15 cellular contexts compared by ENCODE assay signal in genomic region chr15:57477736-57478522, GRCh38.
DNase-seq lines count a peak whose midpoint lies in the region; ATAC-seq and TF ChIP-seq lines count a peak whose summit lies in the region.
"Had no signal": no experiment of that assay in that cellular context is flagged by ENCODE, and none has a peak within 500 bp of the region (broad histone marks: within the 10 kb centered on the region; RNA-seq: fewer than 3 reads in every experiment).

No MANE protein-coding gene starts in this region.

- WGBS in neuronal stem cell (ENCODE audit: extremely low coverage in 2 of 2, insufficient read length in 2 of 2, insufficient replicate concordance in 1 of 2), 2 donors: no CpG with 5 or more reads among the region's 9 CpGs

- H2AFZ ChIP-seq in neuronal stem cell (ENCODE audit: low read length) (peak overlapping the region; percentile 67), Karpas-422 (ENCODE audit: low read length) (no peak overlapping the region)

- no peak overlapping the region for H3K4me2 ChIP-seq in neuronal stem cell (ENCODE audit: insufficient read depth, low read length, poor library complexity, severe bottlenecking)
- no peak overlapping the region for H3K4me2 ChIP-seq in Karpas-422 (ENCODE audit: low read depth, low read length, poor library complexity, severe bottlenecking)
- H3K4me2 ChIP-seq: BLaER1 treated with 17β-estradiol and CSF1 and Interleukin-3, amounts not matched to agents 10 nM and 100 nM had no signal

- H2BK12ac ChIP-seq in neuronal stem cell (ENCODE audit: low read length): no peak overlapping the region

- no peaks in the 10 kb centered on the region for H3K27me3 ChIP-seq in neuronal stem cell (ENCODE audit: control insufficient read depth in 3 of 3, insufficient read depth in 3 of 3, low read depth in 1 of 3, low read length in 3 of 3)
- no peaks in the 10 kb centered on the region for H3K27me3 ChIP-seq in Karpas-422 (ENCODE audit: low read length)
- H3K27me3 ChIP-seq: BLaER1 treated with 17β-estradiol and CSF1 and Interleukin-3, amounts not matched to agents 10 nM and 100 nM had no signal

- H3K9me3 Mint-ChIP-seq in endothelial cell (ENCODE audit: unreplicated experiment): no peaks in the 10 kb centered on the region
- H3K9me3 Mint-ChIP-seq: activated naive CD4-positive, alpha-beta T cell treated with anti-CD3 and anti-CD28 coated beads for 36 hours had no signal

- DNase-seq in endothelial cell (ENCODE audit: low spot score): no peak
- DNase-seq in neuronal stem cell (ENCODE audit: low spot score): no peak
- no peak for DNase-seq in Karpas-422
- no peak for DNase-seq in HCEC 1CT
- no peak for DNase-seq in stimulated activated CD4-positive, alpha-beta T cell treated with anti-CD3 and anti-CD28 coated beads, Interleukin-1b, Interleukin-23, amount 100 ng/mL, for 48 hours
- DNase-seq: activated CD4-positive, alpha-beta T cell treated with anti-CD3 and anti-CD28 coated beads for 4 hours; activated naive CD4-positive, alpha-beta T cell treated with anti-CD3 and anti-CD28 coated beads for 36 hours; head of caudate nucleus; NCI-H446 treated with DMSO at 0.1 percent for 48 hours had no signal

- TF ChIP-seq CTCF in endothelial cell (IDR thresholded peaks at IDR 0.05; ENCODE audit: unreplicated experiment): no peak

- H3K4me3 Mint-ChIP-seq in endothelial cell (ENCODE audit: unreplicated experiment): peak overlapping the region; percentile 72
- H3K4me3 Mint-ChIP-seq: activated naive CD4-positive, alpha-beta T cell treated with anti-CD3 and anti-CD28 coated beads for 36 hours had no signal

- H2BK15ac ChIP-seq in neuronal stem cell (ENCODE audit: low read length): no peak overlapping the region

- H3K4me1 ChIP-seq in neuronal stem cell (ENCODE audit: control insufficient read depth in 2 of 2, insufficient read depth in 1 of 2, low read depth in 1 of 2, low read length in 2 of 2) (peaks cover 10 to 21% of the 10 kb centered on the region in 2 donors), Karpas-422 (ENCODE audit: low read length) (no peaks in the 10 kb centered on the region; the same call in none of the 2 replicates)

- no peaks in the 10 kb centered on the region for H3K9me2 ChIP-seq in Karpas-422 (replicated peaks; ENCODE audit: insufficient read depth, low read length)

- no peak overlapping the region for H2BK120ac ChIP-seq in neuronal stem cell (ENCODE audit: low read depth, low read length)

- H3K9ac ChIP-seq in neuronal stem cell (ENCODE audit: low read depth, low read length, poor library complexity): no peak overlapping the region
- no peak overlapping the region for H3K9ac ChIP-seq in Karpas-422 (ENCODE audit: low read length)
- H3K9ac ChIP-seq: BLaER1 treated with 17β-estradiol and CSF1 and Interleukin-3, amounts not matched to agents 10 nM and 100 nM had no signal

- peak; percentile 59 for ATAC-seq in GM18517 (IDR thresholded peaks at IDR 0.05; ENCODE audit: unreplicated experiment)
- peak; percentile 68 for ATAC-seq in HG02798 (IDR thresholded peaks at IDR 0.05; ENCODE audit: poor library complexity, unreplicated experiment)
- no peak for ATAC-seq in GM21723 (IDR thresholded peaks at IDR 0.05; ENCODE audit: unreplicated experiment)
- ATAC-seq: K562 had no signal

- H3K14ac ChIP-seq in neuronal stem cell (ENCODE audit: low read length): no peak overlapping the region

- peaks cover 17% of the 10 kb centered on the region for H3K27me3 Mint-ChIP-seq in endothelial cell (ENCODE audit: unreplicated experiment)

- H4K8ac ChIP-seq in neuronal stem cell (ENCODE audit: low read depth, low read length): no peak overlapping the region

- H3K79me1 ChIP-seq in neuronal stem cell (ENCODE audit: low read depth, low read length): no peaks in the 10 kb centered on the region

- no peak overlapping the region for H3K4ac ChIP-seq in neuronal stem cell (ENCODE audit: low read length)

- H3K9me3 ChIP-seq in neuronal stem cell (replicated peaks in 1 of 2; ENCODE audit: control insufficient read depth in 2 of 2, insufficient read depth in 1 of 2, low read depth in 1 of 2, low read length in 2 of 2): peaks cover 0 to 3% of the 10 kb centered on the region in 2 donors
- H3K9me3 ChIP-seq in Karpas-422 (ENCODE audit: low read length): no peaks in the 10 kb centered on the region

- no peak overlapping the region for H2AK5ac ChIP-seq in neuronal stem cell (ENCODE audit: low read depth, low read length)

- no peaks in the 10 kb centered on the region for H3K36me3 ChIP-seq in neuronal stem cell (replicated peaks in 1 of 2; ENCODE audit: control insufficient read depth in 2 of 2, insufficient read depth in 2 of 2, low read length in 2 of 2)
- no peaks in the 10 kb centered on the region for H3K36me3 ChIP-seq in Karpas-422 (ENCODE audit: insufficient read depth, low read length)
- H3K36me3 ChIP-seq: BLaER1 treated with 17β-estradiol and CSF1 and Interleukin-3, amounts not matched to agents 10 nM and 100 nM had no signal

- H4K20me1 ChIP-seq in Karpas-422 (ENCODE audit: insufficient read depth, low read depth, low read length): no peaks in the 10 kb centered on the region
- H4K20me1 ChIP-seq: BLaER1 treated with 17β-estradiol and CSF1 and Interleukin-3, amounts not matched to agents 10 nM and 100 nM had no signal

- H3K27ac ChIP-seq in neuronal stem cell (replicated peaks; ENCODE audit: low read length) (no peak overlapping the region), Karpas-422 (ENCODE audit: low read length) (no peak overlapping the region)
- H3K27ac ChIP-seq: BLaER1 treated with 17β-estradiol and CSF1 and Interleukin-3, amounts not matched to agents 10 nM and 100 nM had no signal

- peak overlapping the region; percentile 54 for H3K27ac Mint-ChIP-seq in endothelial cell (ENCODE audit: unreplicated experiment)
- H3K27ac Mint-ChIP-seq: activated naive CD4-positive, alpha-beta T cell treated with anti-CD3 and anti-CD28 coated beads for 36 hours had no signal

- peak overlapping the region; percentile 30 for H3K18ac ChIP-seq in neuronal stem cell (ENCODE audit: low read length)

- no peak overlapping the region for H3K23ac ChIP-seq in neuronal stem cell (ENCODE audit: low read depth, low read length, poor library complexity)

- no peaks in the 10 kb centered on the region for H3K79me2 ChIP-seq in Karpas-422 (ENCODE audit: low read length)

- H4K91ac ChIP-seq in neuronal stem cell (ENCODE audit: low read depth, low read length, poor library complexity): no peak overlapping the region

- H3K4me1 Mint-ChIP-seq in endothelial cell (ENCODE audit: unreplicated experiment): peaks cover 34% of the 10 kb centered on the region

- peaks cover 76% of the 10 kb centered on the region for H3K36me3 Mint-ChIP-seq in endothelial cell (ENCODE audit: low read depth, unreplicated experiment)

- no peak overlapping the region for H3K4me3 ChIP-seq in neuronal stem cell (ENCODE audit: low read length in 2 of 2)
- no peak overlapping the region for H3K4me3 ChIP-seq in Karpas-422 (ENCODE audit: low read length)
- H3K4me3 ChIP-seq: BLaER1 treated with 17β-estradiol and CSF1 and Interleukin-3, amounts not matched to agents 10 nM and 100 nM; coronary artery; K562 had no signal

- H2BK5ac ChIP-seq in neuronal stem cell (ENCODE audit: low read length): no peak overlapping the region
